1 cellular context compared by ENCODE assay signal in the genomic region with DNA sequence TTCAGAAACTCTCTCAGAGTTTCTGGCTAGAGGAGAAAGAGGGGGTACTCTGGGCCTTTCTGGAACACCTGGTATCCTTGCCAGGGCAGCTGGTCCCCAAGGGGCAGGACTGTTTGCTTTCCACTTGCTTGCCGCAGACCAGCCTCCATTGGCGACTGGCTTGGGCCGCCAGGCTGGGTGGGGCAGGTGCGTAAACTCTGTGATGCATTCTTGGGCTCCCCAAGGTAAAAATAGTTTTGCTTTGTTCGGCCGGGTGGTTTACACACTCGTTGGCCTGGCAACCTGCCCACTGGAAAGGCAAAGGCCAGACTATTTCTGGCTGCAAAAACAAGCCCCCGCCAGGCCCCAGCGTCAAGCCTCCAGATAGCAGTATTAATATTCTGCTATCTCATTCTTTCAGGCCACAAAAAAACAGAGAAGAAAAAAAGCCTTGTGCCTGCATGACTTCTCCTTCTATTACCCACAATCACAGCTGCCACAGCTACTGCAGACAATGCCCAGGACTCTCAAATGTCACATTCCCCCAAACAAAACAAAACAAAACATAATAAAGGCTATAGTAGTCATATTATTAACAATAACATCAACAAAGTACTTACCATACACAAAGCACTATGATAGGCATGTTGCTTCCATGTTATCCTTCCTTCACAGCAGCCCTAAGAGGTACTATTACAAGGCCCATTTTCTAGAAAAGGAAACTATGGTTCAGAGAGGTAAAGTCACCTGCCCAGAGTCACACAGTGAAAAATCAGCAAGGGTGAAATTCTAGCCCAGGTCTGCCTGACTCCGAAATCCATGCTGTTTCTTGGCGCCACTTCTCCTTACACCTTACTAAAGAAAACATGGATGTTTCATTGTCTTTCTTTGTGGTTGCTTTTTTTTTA.
A peak's percentile ranks its signal among the peaks of the same experiment; 100 is the strongest.
TF ChIP-seq lines count a peak whose summit lies in the region.

No MANE protein-coding gene starts in this region.

TF ChIP-seq in SK-N-SH treated with all-trans-retinoic acid at 6 μM for 48 hours, 23 proteins besides CTCF, POLR2A, EP300 and RAD21 (continued from another document):
- TF ChIP-seq PATZ1 (CRISPR knock-in tag; IDR thresholded peaks at IDR 0.05; ENCODE audit: borderline replicate concordance): peak; percentile 90
- TF ChIP-seq BACH2 (CRISPR knock-in tag; IDR thresholded peaks at IDR 0.05; ENCODE audit: borderline replicate concordance): no peak
- no peak for TF ChIP-seq TOX (CRISPR knock-in tag; IDR thresholded peaks at IDR 0.05; ENCODE audit: borderline replicate concordance)
